15 cellular contexts compared by ENCODE assay signal in the genomic region with DNA sequence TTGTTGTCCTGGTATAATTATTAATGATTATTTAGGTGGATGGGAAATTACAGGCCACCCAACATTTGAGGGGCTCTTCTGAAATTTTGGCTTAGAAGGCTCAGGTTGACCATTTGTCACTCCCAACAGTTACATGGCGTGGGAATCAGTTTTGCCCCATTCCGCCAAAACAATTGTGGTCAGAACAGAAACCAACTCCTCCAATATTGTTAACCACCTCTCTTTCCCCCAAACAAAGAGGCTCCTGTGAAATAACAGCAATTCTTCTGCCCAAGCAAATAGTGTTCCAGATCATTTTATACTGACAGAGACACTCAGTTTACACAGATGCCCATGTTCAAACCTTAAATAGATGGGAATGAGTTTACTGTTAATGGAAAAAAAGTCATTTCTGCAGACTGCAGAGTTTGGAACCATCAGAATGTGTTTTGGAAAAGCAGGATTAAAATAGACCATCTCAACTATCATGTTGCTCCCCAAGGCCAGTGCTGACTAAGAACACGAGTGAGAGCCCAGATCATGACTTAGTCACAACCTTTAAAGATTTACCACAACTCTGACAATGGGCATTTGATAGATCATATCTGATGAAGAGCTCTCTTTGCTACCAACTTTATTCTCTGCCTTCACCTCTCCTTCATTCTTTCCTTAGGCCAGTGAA.
DNase-seq lines count a peak whose midpoint lies in the region; ATAC-seq and TF ChIP-seq lines count a peak whose summit lies in the region.
"Had no signal": no experiment of that assay in that cellular context is flagged by ENCODE, and none has a peak within 500 bp of the region (broad histone marks: within the 10 kb centered on the region; RNA-seq: fewer than 3 reads in every experiment).

No MANE protein-coding gene starts in this region.

- H3K4me3 ChIP-seq in SK-N-SH (ENCODE audit: low read depth in 2 of 2, low read length in 1 of 2) = no peak overlapping the region
- H3K4me3 ChIP-seq: A549, esophagus squamous epithelium had no signal

- H3K9me2 ChIP-seq in SK-N-SH = no peaks in the 10 kb centered on the region

- H3K36me3 ChIP-seq in SK-N-SH (replicated peaks in 1 of 2; ENCODE audit: control insufficient read depth in 1 of 2, insufficient read depth in 2 of 2, low read length in 1 of 2) = peaks cover 82 to 90% of the 10 kb centered on the region in 2 experiments

- H2AFZ ChIP-seq in SK-N-SH (ENCODE audit: low read depth) = no peak overlapping the region

- peak; percentile 16 for ATAC-seq in activated CD8-positive, alpha-beta memory T cell treated with anti-CD3 and anti-CD28 coated beads, Interleukin-2, amount 10 ng/mL, durations not matched to agents 7 days and 5 days
- ATAC-seq in HG02870 (IDR thresholded peaks at IDR 0.05; ENCODE audit: unreplicated experiment) = peak; percentile 87
- peak; percentile 82 for ATAC-seq in stimulated activated effector memory CD8-positive, alpha-beta T cell treated with anti-CD3 and anti-CD28 coated beads, Interleukin-12 subunit alpha, Interleukin-12 subunit beta, amount 100 ng/mL, for 72 hours
- ATAC-seq: A549; stimulated activated memory B cell treated with anti-CD40 and anti-IgM and Interleukin-4, amounts not matched to agents 10 μg/mL and 1 μg/mL and 100 μg/mL, for 72 hours had no signal

- H3K9me3 Mint-ChIP-seq in activated CD8-positive, alpha-beta memory T cell treated with anti-CD3 and anti-CD28 coated beads, Interleukin-2, amount 10 ng/mL, durations not matched to agents 7 days and 5 days (ENCODE audit: low read depth) = no peaks in the 10 kb centered on the region
- H3K9me3 Mint-ChIP-seq in stimulated activated effector memory CD8-positive, alpha-beta T cell treated with anti-CD3 and anti-CD28 coated beads, Interleukin-12 subunit alpha, Interleukin-12 subunit beta, amount 100 ng/mL, for 72 hours = no peaks in the 10 kb centered on the region
- H3K9me3 Mint-ChIP-seq: stimulated activated memory B cell treated with anti-CD40 and anti-IgM and Interleukin-4, amounts not matched to agents 10 μg/mL and 1 μg/mL and 100 μg/mL, for 72 hours had no signal

- no peak for TF ChIP-seq CTCF in SK-N-SH (IDR thresholded peaks at IDR 0.05)

- H3K4me1 Mint-ChIP-seq in activated CD8-positive, alpha-beta memory T cell treated with anti-CD3 and anti-CD28 coated beads, Interleukin-2, amount 10 ng/mL, durations not matched to agents 7 days and 5 days = peaks cover 7% of the 10 kb centered on the region
- no peaks in the 10 kb centered on the region for H3K4me1 Mint-ChIP-seq in stimulated activated effector memory CD8-positive, alpha-beta T cell treated with anti-CD3 and anti-CD28 coated beads, Interleukin-12 subunit alpha, Interleukin-12 subunit beta, amount 100 ng/mL, for 72 hours
- H3K4me1 Mint-ChIP-seq: stimulated activated memory B cell treated with anti-CD40 and anti-IgM and Interleukin-4, amounts not matched to agents 10 μg/mL and 1 μg/mL and 100 μg/mL, for 72 hours had no signal

- no peak overlapping the region for H3K27ac Mint-ChIP-seq in activated CD8-positive, alpha-beta memory T cell treated with anti-CD3 and anti-CD28 coated beads, Interleukin-2, amount 10 ng/mL, durations not matched to agents 7 days and 5 days
- H3K27ac Mint-ChIP-seq in stimulated activated effector memory CD8-positive, alpha-beta T cell treated with anti-CD3 and anti-CD28 coated beads, Interleukin-12 subunit alpha, Interleukin-12 subunit beta, amount 100 ng/mL, for 72 hours = no peak overlapping the region
- H3K27ac Mint-ChIP-seq: stimulated activated memory B cell treated with anti-CD40 and anti-IgM and Interleukin-4, amounts not matched to agents 10 μg/mL and 1 μg/mL and 100 μg/mL, for 72 hours had no signal

- no peaks in the 10 kb centered on the region for H3K9me3 ChIP-seq in SK-N-SH
- H3K9me3 ChIP-seq: A549, esophagus squamous epithelium had no signal

- peaks cover 20% of the 10 kb centered on the region; the same call in 1 of the 2 replicates for H3K79me2 ChIP-seq in SK-N-SH (ENCODE audit: insufficient read depth)

- DNase-seq in activated CD8-positive, alpha-beta memory T cell treated with anti-CD3 and anti-CD28 coated beads, Interleukin-2, amount 10 ng/mL, durations not matched to agents 7 days and 5 days = no peak
- DNase-seq in activated CD8-positive, alpha-beta memory T cell treated with anti-CD3 and anti-CD28 coated beads, Interleukin-2, amount 50 U/mL, for 48 hours = no peak
- no peak for DNase-seq in SK-N-SH
- no peak for DNase-seq in stimulated activated effector memory CD8-positive, alpha-beta T cell treated with anti-CD3 and anti-CD28 coated beads, Interleukin-12 subunit alpha, Interleukin-12 subunit beta, amount 100 ng/mL, for 72 hours (ENCODE audit: low spot score in 2 of 2)
- no peak for DNase-seq in NCI-H2081 (lab: John Stamatoyannopoulos, UW)
- no peak for DNase-seq in NCI-H2107 (lab: John Stamatoyannopoulos, UW)
- no peak for DNase-seq in NCI-H1105 treated with DMSO at 0.1 percent for 48 hours (lab: John Stamatoyannopoulos, UW)
- DNase-seq: activated CD4-positive, CD25-positive, alpha-beta regulatory T cell; amygdala; esophagus squamous epithelium; GF-D8; small intestine had no signal

- H3K9ac ChIP-seq in SK-N-SH = no peak overlapping the region

- H3K27me3 ChIP-seq in SK-N-SH (ENCODE audit: insufficient read depth) = no peaks in the 10 kb centered on the region
- H3K27me3 ChIP-seq: esophagus squamous epithelium had no signal

- H3K27me3 Mint-ChIP-seq in activated CD8-positive, alpha-beta memory T cell treated with anti-CD3 and anti-CD28 coated beads, Interleukin-2, amount 10 ng/mL, durations not matched to agents 7 days and 5 days = peaks cover 5% of the 10 kb centered on the region
- H3K27me3 Mint-ChIP-seq: stimulated activated memory B cell treated with anti-CD40 and anti-IgM and Interleukin-4, amounts not matched to agents 10 μg/mL and 1 μg/mL and 100 μg/mL, for 72 hours had no signal

- H4K20me1 ChIP-seq in SK-N-SH (ENCODE audit: insufficient read depth) = no peaks in the 10 kb centered on the region

- WGBS in SK-N-SH (ENCODE audit: low lambda C conversion rate) = 67% methylated on average over 3 of the region's 3 CpGs

- TF ChIP-seq EP300 in SK-N-SH (IDR thresholded peaks at IDR 0.05; ENCODE audit: borderline replicate concordance in 1 of 2, low read depth in 1 of 2, low read length in 1 of 2) = peak in 1 of 2 experiments; percentile 61; a peak in 1 of 4 replicates

- CTCF ChIA-PET in activated CD8-positive, alpha-beta memory T cell treated with anti-CD3 and anti-CD28 coated beads, Interleukin-2, amount 10 ng/mL, durations not matched to agents 7 days and 5 days (lab: Charles Lee) = no interaction called here
- CTCF ChIA-PET in SK-N-SH (lab: Yijun Ruan, JAX) = no interaction called here

- peak overlapping the region in 1 of 2 experiments; percentile 73; a peak in 2 of 4 replicates for H3K27ac ChIP-seq in SK-N-SH (ENCODE audit: low read depth in 2 of 2, low read length in 1 of 2)
- H3K27ac ChIP-seq: A549, esophagus squamous epithelium had no signal

- H3K4me2 ChIP-seq in SK-N-SH = 0 out of 2 replicates have a peak overlapping the region, but pooled peaks have one; percentile 22
- H3K4me2 ChIP-seq: A549 had no signal

- POLR2A ChIA-PET in SK-N-SH (lab: Yijun Ruan, JAX) = no interaction called here

- H3K4me1 ChIP-seq in SK-N-SH (ENCODE audit: control insufficient read depth in 1 of 2, insufficient read depth in 2 of 2, low read depth in 1 of 2, low read length in 1 of 2) = peaks cover 0 to 12% of the 10 kb centered on the region in 2 experiments; a peak in 1 of 4 replicates
- H3K4me1 ChIP-seq: A549, esophagus squamous epithelium had no signal

- no peak for TF ChIP-seq RAD21 in SK-N-SH (IDR thresholded peaks at IDR 0.05; ENCODE audit: low read length)

- no peak overlapping the region for H3K4me3 Mint-ChIP-seq in activated CD8-positive, alpha-beta memory T cell treated with anti-CD3 and anti-CD28 coated beads, Interleukin-2, amount 10 ng/mL, durations not matched to agents 7 days and 5 days
- H3K4me3 Mint-ChIP-seq in stimulated activated effector memory CD8-positive, alpha-beta T cell treated with anti-CD3 and anti-CD28 coated beads, Interleukin-12 subunit alpha, Interleukin-12 subunit beta, amount 100 ng/mL, for 72 hours = no peak overlapping the region
- H3K4me3 Mint-ChIP-seq: stimulated activated memory B cell treated with anti-CD40 and anti-IgM and Interleukin-4, amounts not matched to agents 10 μg/mL and 1 μg/mL and 100 μg/mL, for 72 hours had no signal

- peaks cover 61% of the 10 kb centered on the region for H3F3A ChIP-seq in SK-N-SH (replicated peaks; ENCODE audit: insufficient read depth)

- H3K36me3 Mint-ChIP-seq in activated CD8-positive, alpha-beta memory T cell treated with anti-CD3 and anti-CD28 coated beads, Interleukin-2, amount 10 ng/mL, durations not matched to agents 7 days and 5 days = no peaks in the 10 kb centered on the region
- no peaks in the 10 kb centered on the region for H3K36me3 Mint-ChIP-seq in stimulated activated effector memory CD8-positive, alpha-beta T cell treated with anti-CD3 and anti-CD28 coated beads, Interleukin-12 subunit alpha, Interleukin-12 subunit beta, amount 100 ng/mL, for 72 hours
- H3K36me3 Mint-ChIP-seq: stimulated activated memory B cell treated with anti-CD40 and anti-IgM and Interleukin-4, amounts not matched to agents 10 μg/mL and 1 μg/mL and 100 μg/mL, for 72 hours had no signal

TF ChIP-seq in SK-N-SH, 30 proteins besides CTCF, POLR2A, EP300 and RAD21 (continues in another document):
- TF ChIP-seq RCOR1 (IDR thresholded peaks at IDR 0.05; ENCODE audit: low read length) (no peak), EZH2phosphoT487 (IDR thresholded peaks at IDR 0.05; ENCODE audit: borderline replicate concordance, low read depth) (no peak), RFX5 (IDR thresholded peaks at IDR 0.05; ENCODE audit: low read length) (no peak), POLR2AphosphoS5 (IDR thresholded peaks at IDR 0.05; ENCODE audit: low read depth, low read length) (no peak), MXI1 (IDR thresholded peaks at IDR 0.05; ENCODE audit: low read depth, low read length) (no peak)

Comparison
In these comparisons a context has a peak if more than half of its experiments do, and no peak if none do; other contexts are left out.
1. ATAC-seq: peak in every context shown above with its lines; median percentile 87 in HG02870; 82 in stimulated activated effector memory CD8-positive, alpha-beta T cell treated with anti-CD3 and anti-CD28 coated beads, Interleukin-12 subunit alpha, Interleukin-12 subunit beta, amount 100 ng/mL, for 72 hours; 16 in activated CD8-positive, alpha-beta memory T cell treated with anti-CD3 and anti-CD28 coated beads, Interleukin-2, amount 10 ng/mL, durations not matched to agents 7 days and 5 days.